Comparison of ENCODE assay signal across 21 cellular contexts in genomic region chr16:14244344-14245010, GRCh38.
A peak's percentile ranks its signal among the peaks of the same experiment; 100 is the strongest.
DNase-seq lines count a peak whose midpoint lies in the region; ATAC-seq and TF ChIP-seq lines count a peak whose summit lies in the region.
"Had no signal": no experiment of that assay in that cellular context is flagged by ENCODE, and none has a peak within 500 bp of the region (broad histone marks: within the 10 kb centered on the region; RNA-seq: fewer than 3 reads in every experiment).

No MANE protein-coding gene starts in this region.

- TF ChIP-seq CTCF in AG09319 (IDR thresholded peaks at IDR 0.05; ENCODE audit: low read depth, low read length) (no peak), astrocyte of the spinal cord (IDR thresholded peaks at IDR 0.05; ENCODE audit: low read depth, low read length) (no peak), fibroblast of the aortic adventitia (IDR thresholded peaks at IDR 0.05; ENCODE audit: insufficient read depth, low read length) (no peak), MM.1S (IDR thresholded peaks at IDR 0.05; ENCODE audit: low read length) (no peak)

- H3K4me1 ChIP-seq in GM23248 (ENCODE audit: insufficient read depth) (no peaks in the 10 kb centered on the region), MM.1S (ENCODE audit: low read length) (no peaks in the 10 kb centered on the region)
- H3K4me1 ChIP-seq: neural progenitor cell, thyroid gland had no signal

- H3K27me3 ChIP-seq in GM23248 (replicated peaks; ENCODE audit: insufficient read depth) (no peaks in the 10 kb centered on the region), MM.1S (replicated peaks; ENCODE audit: insufficient read depth, low read length) (no peaks in the 10 kb centered on the region)
- H3K27me3 ChIP-seq: neural progenitor cell, right lobe of liver, thyroid gland had no signal

- 89 to 95% methylated on average over 1 of the region's 1 CpG for WGBS in GM23248 (ENCODE audit: low coverage in 1 of 2, low lambda C conversion rate in 2 of 2, missing lambda C conversion rate in 2 of 2), 2 experiments

- DNase-seq in AG09319 (ENCODE audit: extremely low read depth, low read depth) (peak; percentile 19), GM23248 (peak; percentile 10), astrocyte of the spinal cord (ENCODE audit: low read depth, low spot score) (peak; percentile 22), fibroblast of the aortic adventitia (ENCODE audit: low read depth) (peak; percentile 83), MM.1S (no peak), NCI-H187 (lab: John Stamatoyannopoulos, UW) (no peak)
- DNase-seq: activated CD4-positive, alpha-beta T cell treated with anti-CD3 and anti-CD28 coated beads, Interleukin-2, amount 50 U/mL, for 4 hours; AML-193; CD8-positive, alpha-beta memory T cell; DMS153; effector memory CD8-positive, alpha-beta T cell; head of caudate nucleus; HFFc6; NCI-H1417 treated with DMSO at 0.1 percent for 48 hours; NCI-H446 treated with DMSO at 0.1 percent for 48 hours; right lobe of liver; T1000; thyroid gland had no signal

- H2AFZ ChIP-seq in GM23248: no peak overlapping the region
- no peak overlapping the region for H2AFZ ChIP-seq in MM.1S (ENCODE audit: low read length)
- H2AFZ ChIP-seq: neural progenitor cell had no signal

- H3K9me2 ChIP-seq in GM23248 (ENCODE audit: insufficient read depth): no peaks in the 10 kb centered on the region
- H3K9me2 ChIP-seq in MM.1S (replicated peaks; ENCODE audit: insufficient read depth, low read length): no peaks in the 10 kb centered on the region

- no peaks in the 10 kb centered on the region for H3K79me2 ChIP-seq in GM23248 (ENCODE audit: insufficient read depth)
- no peaks in the 10 kb centered on the region for H3K79me2 ChIP-seq in MM.1S (ENCODE audit: low read length)

- H3K4me3 ChIP-seq in GM23248 (no peak overlapping the region), astrocyte of the spinal cord (ENCODE audit: low read depth, low read length) (no peak overlapping the region), fibroblast of the aortic adventitia (ENCODE audit: low read depth, low read length) (no peak overlapping the region), MM.1S (ENCODE audit: low read length) (no peak overlapping the region)
- H3K4me3 ChIP-seq: neural progenitor cell, right lobe of liver, thyroid gland had no signal

- H4K20me1 ChIP-seq in GM23248 (ENCODE audit: insufficient read depth) (no peaks in the 10 kb centered on the region), MM.1S (ENCODE audit: insufficient read depth, low read length) (no peaks in the 10 kb centered on the region)

- H3K9me3 ChIP-seq in GM23248 (ENCODE audit: low read depth): no peaks in the 10 kb centered on the region
- no peaks in the 10 kb centered on the region for H3K9me3 ChIP-seq in MM.1S (replicated peaks; ENCODE audit: insufficient read depth, low read length)
- H3K9me3 ChIP-seq: right lobe of liver, thyroid gland had no signal

- H3K27ac ChIP-seq in GM23248: no peak overlapping the region
- H3K27ac ChIP-seq in MM.1S (ENCODE audit: low read length): no peak overlapping the region
- H3K27ac ChIP-seq: neural progenitor cell, right lobe of liver, thyroid gland had no signal

- no peaks in the 10 kb centered on the region for H3K36me3 ChIP-seq in GM23248 (ENCODE audit: low read depth)
- H3K36me3 ChIP-seq in MM.1S (replicated peaks; ENCODE audit: insufficient read depth, low read length): no peaks in the 10 kb centered on the region
- H3K36me3 ChIP-seq: neural progenitor cell had no signal

- ATAC-seq in GM18498 (IDR thresholded peaks at IDR 0.05; ENCODE audit: unreplicated experiment): no peak
- ATAC-seq: effector memory CD8-positive, alpha-beta T cell; right lobe of liver; Right ventricle myocardium inferior had no signal

- in situ Hi-C loops in GM23248 (cut with MboI): no loop called here
- in situ Hi-C loops in astrocyte of the spinal cord (cut with HindIII; ENCODE audit: low sequenced_read_pairs): no loop called here

- H3K9ac ChIP-seq in GM23248: no peak overlapping the region
- H3K9ac ChIP-seq in MM.1S (ENCODE audit: low read length): no peak overlapping the region
- H3K9ac ChIP-seq: neural progenitor cell had no signal

- H3F3A ChIP-seq in GM23248 (ENCODE audit: insufficient read depth): no peaks in the 10 kb centered on the region; the same call in 1 of the 2 replicates
- H3F3A ChIP-seq in MM.1S (ENCODE audit: insufficient read depth, low read length): no peaks in the 10 kb centered on the region

- H3K4me2 ChIP-seq in GM23248 (ENCODE audit: unreplicated experiment) (no peak overlapping the region), MM.1S (ENCODE audit: low read depth, low read length) (no peak overlapping the region)
- H3K4me2 ChIP-seq: neural progenitor cell had no signal

Comparison
In these comparisons a context has a peak if more than half of its experiments do, and no peak if none do; other contexts are left out.
1. DNase-seq: peak in AG09319 (single experiment), GM23248 (single experiment), astrocyte of the spinal cord (single experiment) and fibroblast of the aortic adventitia (single experiment); none in MM.1S (single experiment) and NCI-H187 (0 of 2).